In the genomic region with DNA sequence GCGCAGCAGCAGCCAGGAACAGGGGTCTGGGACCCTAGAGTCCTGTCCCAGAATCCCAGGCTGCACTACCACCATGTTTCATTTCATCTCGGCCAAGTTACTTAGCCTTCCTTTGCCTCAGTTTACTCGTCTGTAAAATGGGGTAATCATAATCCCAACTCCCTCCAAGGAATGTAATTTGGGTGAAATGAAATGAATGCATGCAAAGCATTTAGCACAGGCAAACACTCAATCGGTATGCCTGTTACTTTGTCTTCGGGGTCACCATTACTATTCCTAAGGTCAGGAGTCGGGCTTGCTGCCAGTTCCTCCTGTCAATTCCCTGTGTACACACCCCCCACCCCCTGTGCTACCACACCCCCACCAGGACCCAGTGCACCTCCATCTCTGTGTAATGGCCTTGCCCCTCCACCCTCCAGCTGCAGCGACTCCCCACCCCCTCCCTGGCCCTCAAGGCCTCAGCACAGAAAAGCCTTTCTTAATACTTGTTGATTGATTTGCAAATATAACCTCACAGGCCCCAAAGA, we compare ENCODE assay signal across 9 cellular contexts. TPM values are rescaled to one million over a fixed set of nuclear protein-coding genes. Genes with fewer than 3 reads are reported as not detected.
A peak's percentile ranks its signal among the peaks of the same experiment; 100 is the strongest.
DNase-seq lines count a peak whose midpoint lies in the region; ATAC-seq and TF ChIP-seq lines count a peak whose summit lies in the region.
"Had no signal": no experiment of that assay in that cellular context is flagged by ENCODE, and none has a peak within 500 bp of the region (broad histone marks: within the 10 kb centered on the region; RNA-seq: fewer than 3 reads in every experiment).

No MANE protein-coding gene starts in this region.

- H3K4me3 ChIP-seq in RWPE2 (ENCODE audit: severe bottlenecking) (peak overlapping the region; percentile 83), fibroblast of villous mesenchyme (ENCODE audit: low read depth, low read length) (peak overlapping the region; percentile 96), retinal pigment epithelial cell (ENCODE audit: low read length) (peak overlapping the region; percentile 73)

- H3K4me1 ChIP-seq in RWPE2 (ENCODE audit: insufficient read depth, poor library complexity, severe bottlenecking) = peaks cover 44% of the 10 kb centered on the region

- H3K27ac ChIP-seq in RWPE2 (ENCODE audit: poor library complexity, severe bottlenecking) = peak overlapping the region; percentile 88

- DNase-seq in ELR (ENCODE audit: low read depth) (peak; percentile 37), RWPE2 (ENCODE audit: low spot score) (no peak), fibroblast of villous mesenchyme (ENCODE audit: low read depth) (peak; percentile 82), retinal pigment epithelial cell (ENCODE audit: low read depth) (no peak), T1000 (lab: John Stamatoyannopoulos, UW) (no peak), NCI-H1930 (lab: John Stamatoyannopoulos, UW) (no peak), kidney tubule cell (ENCODE audit: low spot score) (no peak)
- DNase-seq: NCI-H1105 had no signal

- TF ChIP-seq CTCF in RWPE2 (IDR thresholded peaks at IDR 0.05; ENCODE audit: poor library complexity, severe bottlenecking) (no peak), fibroblast of villous mesenchyme (IDR thresholded peaks at IDR 0.05; ENCODE audit: insufficient read depth, low read depth, low read length) (no peak), retinal pigment epithelial cell (conservative IDR thresholded peaks at IDR 0.05; ENCODE audit: low read depth, low read length) (no peak)

- ATAC-seq in RWPE2 (ENCODE audit: low read depth) = peak; percentile 7; the same call in 1 of the 3 replicates
- ATAC-seq in HG02571 (IDR thresholded peaks at IDR 0.05; ENCODE audit: unreplicated experiment) = no peak

- H3K27me3 ChIP-seq in RWPE2 (ENCODE audit: insufficient read depth, poor library complexity, severe bottlenecking) = no peaks in the 10 kb centered on the region

- no peaks in the 10 kb centered on the region for H3K9me3 ChIP-seq in RWPE2 (ENCODE audit: severe bottlenecking)

- H3K36me3 ChIP-seq in RWPE2 (ENCODE audit: low read depth) = peaks cover 20% of the 10 kb centered on the region

RNA-seq across cellular contexts. Expression of gene TNS3, which starts 1.7 kb away (rescaled TPM):
- 120 and 202 TPM in 2 replicates for total RNA-seq in fibroblast of villous mesenchyme

Comparison
In these comparisons a context has a peak if more than half of its experiments do, and no peak if none do; other contexts are left out.
1. DNase-seq: peak in ELR (single experiment) and fibroblast of villous mesenchyme (single experiment); none in RWPE2 (single experiment), retinal pigment epithelial cell (single experiment), T1000 (single experiment), NCI-H1930 (0 of 2) and kidney tubule cell (single experiment).
2. Peak in every context shown above with its lines, with median percentiles within 50 percentile points of each other: H3K4me3 ChIP-seq.